1 cellular context compared by ENCODE assay signal in the genomic region with DNA sequence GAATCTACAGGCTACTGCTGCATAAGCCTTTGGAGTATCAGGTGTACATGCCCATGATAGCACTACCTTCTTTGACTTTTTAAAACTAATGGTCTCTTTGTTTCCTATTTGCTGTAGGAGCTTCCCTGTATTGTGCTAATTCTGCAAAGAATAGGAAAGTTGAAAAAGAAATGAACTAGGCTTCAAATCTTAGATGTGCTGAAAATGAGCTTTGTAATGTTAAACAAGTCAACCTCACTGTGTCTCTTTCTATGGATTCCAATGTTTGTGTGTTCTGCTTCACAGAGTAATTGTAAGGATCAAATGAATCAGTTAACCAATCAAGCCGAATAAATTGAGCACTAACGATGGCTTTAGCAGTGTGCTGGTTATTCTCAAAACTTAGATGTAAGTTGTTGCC.
TF ChIP-seq lines count a peak whose summit lies in the region.

No MANE protein-coding gene starts in this region.

TF ChIP-seq in H1, 55 proteins besides CTCF, POLR2A, EP300 and RAD21 (continued from another document):
- no peak for TF ChIP-seq EZH2 (IDR thresholded peaks at IDR 0.05; ENCODE audit: low read depth, low read length, severe bottlenecking)
- TF ChIP-seq, protein P1, sequence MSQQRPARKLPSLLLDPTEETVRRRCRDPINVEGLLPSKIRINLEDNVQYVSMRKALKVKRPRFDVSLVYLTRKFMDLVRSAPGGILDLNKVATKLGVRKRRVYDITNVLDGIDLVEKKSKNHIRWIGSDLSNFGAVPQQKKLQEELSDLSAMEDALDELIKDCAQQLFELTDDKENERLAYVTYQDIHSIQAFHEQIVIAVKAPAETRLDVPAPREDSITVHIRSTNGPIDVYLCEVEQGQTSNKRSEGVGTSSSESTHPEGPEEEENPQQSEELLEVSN (IDR thresholded peaks at IDR 0.05) = no peak
- TF ChIP-seq, protein P2, sequence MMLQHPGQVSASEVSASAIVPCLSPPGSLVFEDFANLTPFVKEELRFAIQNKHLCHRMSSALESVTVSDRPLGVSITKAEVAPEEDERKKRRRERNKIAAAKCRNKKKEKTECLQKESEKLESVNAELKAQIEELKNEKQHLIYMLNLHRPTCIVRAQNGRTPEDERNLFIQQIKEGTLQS (IDR thresholded peaks at IDR 0.05; ENCODE audit: insufficient read depth, low read depth, low read length) = no peak
